Comparison of ENCODE assay signal across 23 cellular contexts in the genomic region with DNA sequence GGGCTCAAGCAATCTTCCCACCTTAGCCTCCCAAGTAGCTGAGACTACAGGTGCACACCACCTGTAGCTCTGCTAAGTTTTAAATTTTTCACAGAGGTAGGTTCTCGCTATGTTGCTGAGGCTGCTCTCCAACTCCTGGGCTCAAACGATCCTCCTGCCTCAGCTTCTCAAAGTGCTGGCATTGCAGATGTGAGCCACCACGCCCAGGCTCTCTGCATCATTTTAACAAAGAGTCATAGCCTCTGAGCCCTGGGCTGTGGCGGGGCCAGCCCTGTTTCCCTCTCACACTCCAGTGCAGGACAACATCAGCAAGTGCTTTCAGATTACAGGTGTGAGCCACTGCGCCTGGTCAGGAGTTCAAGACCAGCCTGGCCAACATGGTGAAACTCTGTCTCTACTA.
A peak's percentile ranks its signal among the peaks of the same experiment; 100 is the strongest.
DNase-seq lines count a peak whose midpoint lies in the region; ATAC-seq and TF ChIP-seq lines count a peak whose summit lies in the region.
"Had no signal": no experiment of that assay in that cellular context is flagged by ENCODE, and none has a peak within 500 bp of the region (broad histone marks: within the 10 kb centered on the region; RNA-seq: fewer than 3 reads in every experiment).

No MANE protein-coding gene starts in this region.

- H3K36me3 Mint-ChIP-seq in activated naive CD8-positive, alpha-beta T cell, result no peaks in the 10 kb centered on the region
- H3K36me3 Mint-ChIP-seq in activated naive CD8-positive, alpha-beta T cell treated with anti-CD3 and anti-CD28 coated beads, Interleukin-2, amount 50 U/mL, for 24 hours (ENCODE audit: low read depth), result no peaks in the 10 kb centered on the region
- H3K36me3 Mint-ChIP-seq in WTC11, result no peaks in the 10 kb centered on the region; the same call in 1 of the 2 replicates
- H3K36me3 Mint-ChIP-seq in naive thymus-derived CD4-positive, alpha-beta T cell, result no peaks in the 10 kb centered on the region
- H3K36me3 Mint-ChIP-seq: IgD-negative memory B cell had no signal

- intact Hi-C loops in naive thymus-derived CD4-positive, alpha-beta T cell (cut with micrococcal nuclease), result no loop called here
- intact Hi-C loops in tibial artery (cut with DNase I; ENCODE audit: low total_unique reads), result no loop called here
- intact Hi-C loops in colonic mucosa (cut with DNase I), result no loop called here

- H3K9me3 Mint-ChIP-seq in activated naive CD8-positive, alpha-beta T cell (ENCODE audit: low read depth), result no peaks in the 10 kb centered on the region
- no peaks in the 10 kb centered on the region for H3K9me3 Mint-ChIP-seq in activated naive CD8-positive, alpha-beta T cell treated with anti-CD3 and anti-CD28 coated beads, Interleukin-2, amount 50 U/mL, for 24 hours
- H3K9me3 Mint-ChIP-seq in WTC11, result no peaks in the 10 kb centered on the region
- H3K9me3 Mint-ChIP-seq in naive thymus-derived CD4-positive, alpha-beta T cell, result no peaks in the 10 kb centered on the region

- no peaks in the 10 kb centered on the region for H3K27me3 Mint-ChIP-seq in activated naive CD8-positive, alpha-beta T cell
- peaks cover 1% of the 10 kb centered on the region for H3K27me3 Mint-ChIP-seq in activated naive CD8-positive, alpha-beta T cell treated with anti-CD3 and anti-CD28 coated beads, Interleukin-2, amount 50 U/mL, for 24 hours
- H3K27me3 Mint-ChIP-seq in WTC11 (ENCODE audit: low read depth), result no peaks in the 10 kb centered on the region
- H3K27me3 Mint-ChIP-seq in naive thymus-derived CD4-positive, alpha-beta T cell, result no peaks in the 10 kb centered on the region

- H3K27ac ChIP-seq in naive thymus-derived CD4-positive, alpha-beta T cell (ENCODE audit: low read depth, low read length), result no peak overlapping the region
- H3K27ac ChIP-seq in tibial artery (no peak overlapping the region), colonic mucosa (no peak overlapping the region)
- H3K27ac ChIP-seq: adrenal gland, esophagus muscularis mucosa, testis had no signal

- no peak for DNase-seq in activated naive CD8-positive, alpha-beta T cell treated with anti-CD3 and anti-CD28 coated beads, Interleukin-2, amount 50 U/mL, for 24 hours
- no peak for DNase-seq in WTC11 (ENCODE audit: low spot score)
- DNase-seq in naive thymus-derived CD4-positive, alpha-beta T cell, result no peak
- no peak for DNase-seq in NCI-H774 (lab: John Stamatoyannopoulos, UW)
- no peak for DNase-seq in tibial artery
- DNase-seq in colonic mucosa, result no peak
- DNase-seq: activated CD4-positive, CD25-positive, alpha-beta regulatory T cell; adrenal gland; EL; foreskin melanocyte; mesendoderm; NCI-H2081; NCI-H226; NCI-H82; stimulated activated CD4-positive, alpha-beta T cell treated with anti-CD3 and anti-CD28 coated beads, Interleukin-4, amount 100 ng/mL, for 4 hours; stimulated activated naive CD4-positive, alpha-beta T cell treated with Interleukin-2 at 50 U/mL for 16 hours; T1000; testis had no signal

- H3K27ac Mint-ChIP-seq in activated naive CD8-positive, alpha-beta T cell, result peak overlapping the region; percentile 77
- no peak overlapping the region for H3K27ac Mint-ChIP-seq in activated naive CD8-positive, alpha-beta T cell treated with anti-CD3 and anti-CD28 coated beads, Interleukin-2, amount 50 U/mL, for 24 hours
- H3K27ac Mint-ChIP-seq in WTC11, result peak overlapping the region; percentile 53; the same call in 1 of the 2 replicates
- H3K27ac Mint-ChIP-seq in naive thymus-derived CD4-positive, alpha-beta T cell, result peak overlapping the region in 8 of 9 donors; percentile 57 to 91 (median 82)
- H3K27ac Mint-ChIP-seq: IgD-negative memory B cell had no signal

- no peaks in the 10 kb centered on the region for H3K36me3 ChIP-seq in naive thymus-derived CD4-positive, alpha-beta T cell (ENCODE audit: control insufficient read depth in 2 of 3, insufficient read depth in 3 of 3, low read length in 3 of 3)
- no peaks in the 10 kb centered on the region for H3K36me3 ChIP-seq in tibial artery
- H3K36me3 ChIP-seq in colonic mucosa, result no peaks in the 10 kb centered on the region
- H3K36me3 ChIP-seq: adrenal gland, esophagus muscularis mucosa had no signal

- H3K4me1 Mint-ChIP-seq in activated naive CD8-positive, alpha-beta T cell (ENCODE audit: low read depth), result peaks cover 20% of the 10 kb centered on the region
- peaks cover 8% of the 10 kb centered on the region for H3K4me1 Mint-ChIP-seq in activated naive CD8-positive, alpha-beta T cell treated with anti-CD3 and anti-CD28 coated beads, Interleukin-2, amount 50 U/mL, for 24 hours
- H3K4me1 Mint-ChIP-seq in WTC11, result peaks cover 35% of the 10 kb centered on the region
- H3K4me1 Mint-ChIP-seq in naive thymus-derived CD4-positive, alpha-beta T cell, result peaks cover 6 to 21% (median 16%) of the 10 kb centered on the region in 7 donors

- TF ChIP-seq CTCF in WTC11 (IDR thresholded peaks at IDR 0.05) (no peak), tibial artery (IDR thresholded peaks at IDR 0.05) (no peak), colonic mucosa (IDR thresholded peaks at IDR 0.05) (no peak)

- CTCF ChIA-PET in WTC11 (lab: Charles Lee), result interaction anchor here (1.7 kb wide), 1 partner anchor 25 kb away, joined by 5 read pairs; no protein-coding TSS in a partner anchor
- CTCF ChIA-PET in naive thymus-derived CD4-positive, alpha-beta T cell (lab: Charles Lee), result no interaction called here

- no peaks in the 10 kb centered on the region for H3K9me3 ChIP-seq in naive thymus-derived CD4-positive, alpha-beta T cell (ENCODE audit: control insufficient read depth in 2 of 3, low read length in 3 of 3)
- H3K9me3 ChIP-seq in tibial artery (no peaks in the 10 kb centered on the region), colonic mucosa (no peaks in the 10 kb centered on the region)
- H3K9me3 ChIP-seq: adrenal gland, esophagus muscularis mucosa, testis had no signal

- peaks cover 0 to 5% of the 10 kb centered on the region in 2 donors for H3K4me1 ChIP-seq in naive thymus-derived CD4-positive, alpha-beta T cell (ENCODE audit: control insufficient read depth in 2 of 2, insufficient read depth in 2 of 2, low read length in 2 of 2)
- H3K4me1 ChIP-seq in tibial artery, result no peaks in the 10 kb centered on the region
- H3K4me1 ChIP-seq in colonic mucosa, result no peaks in the 10 kb centered on the region
- H3K4me1 ChIP-seq: adrenal gland, esophagus muscularis mucosa, testis had no signal

- H3K27me3 ChIP-seq in naive thymus-derived CD4-positive, alpha-beta T cell (ENCODE audit: control insufficient read depth in 2 of 2, insufficient read depth in 2 of 2, low read length in 2 of 2), result no peaks in the 10 kb centered on the region
- H3K27me3 ChIP-seq in tibial artery (peaks cover 0 to 19% of the 10 kb centered on the region in 2 donors), colonic mucosa (no peaks in the 10 kb centered on the region)
- H3K27me3 ChIP-seq: adrenal gland, testis had no signal

- no peak overlapping the region for H3K9ac ChIP-seq in colonic mucosa (ENCODE audit: low read depth in 2 of 2, low read length in 2 of 2)

- no peak overlapping the region for H3K4me3 ChIP-seq in naive thymus-derived CD4-positive, alpha-beta T cell (ENCODE audit: low read length)
- H3K4me3 ChIP-seq in tibial artery (no peak overlapping the region), colonic mucosa (no peak overlapping the region)
- H3K4me3 ChIP-seq: adrenal gland, esophagus muscularis mucosa, testis had no signal

- no peak for ATAC-seq in activated naive CD8-positive, alpha-beta T cell treated with anti-CD3 and anti-CD28 coated beads, Interleukin-2, amount 50 U/mL, for 24 hours
- ATAC-seq in WTC11, result no peak
- ATAC-seq in naive thymus-derived CD4-positive, alpha-beta T cell, result no peak
- ATAC-seq: left lobe of liver, SK-N-SH treated with all-trans-retinoic acid at 6 μM for 48 hours had no signal

- peak overlapping the region; percentile 63 for H3K4me3 Mint-ChIP-seq in activated naive CD8-positive, alpha-beta T cell
- no peak overlapping the region for H3K4me3 Mint-ChIP-seq in activated naive CD8-positive, alpha-beta T cell treated with anti-CD3 and anti-CD28 coated beads, Interleukin-2, amount 50 U/mL, for 24 hours
- H3K4me3 Mint-ChIP-seq in WTC11, result no peak overlapping the region
- peak overlapping the region in 8 of 10 donors; percentile 48 to 78 (median 69) for H3K4me3 Mint-ChIP-seq in naive thymus-derived CD4-positive, alpha-beta T cell

- POLR2A ChIA-PET in WTC11 (lab: Charles Lee), result interaction anchor here (0.7 kb wide), 1 partner anchor 42 kb away, joined by 3 read pairs; no protein-coding TSS in a partner anchor
- POLR2A ChIA-PET in naive thymus-derived CD4-positive, alpha-beta T cell (lab: Charles Lee), result no interaction called here

TF ChIP-seq in WTC11, 78 proteins besides CTCF, POLR2A, EP300 and RAD21:
- TF ChIP-seq TEAD4 (CRISPR knock-in tag; IDR thresholded peaks at IDR 0.05) (no peak), HMGA2 (CRISPR knock-in tag; IDR thresholded peaks at IDR 0.05) (no peak), FOXK1 (CRISPR knock-in tag; IDR thresholded peaks at IDR 0.05) (no peak)

Comparison
In these comparisons a context has a peak if more than half of its experiments do, and no peak if none do; other contexts are left out.
1. H3K4me3 Mint-ChIP-seq: peak in activated naive CD8-positive, alpha-beta T cell (single experiment) and naive thymus-derived CD4-positive, alpha-beta T cell (8 of 10); none in activated naive CD8-positive, alpha-beta T cell treated with anti-CD3 and anti-CD28 coated beads, Interleukin-2, amount 50 U/mL, for 24 hours (single experiment) and WTC11 (single experiment).